In the genomic region with DNA sequence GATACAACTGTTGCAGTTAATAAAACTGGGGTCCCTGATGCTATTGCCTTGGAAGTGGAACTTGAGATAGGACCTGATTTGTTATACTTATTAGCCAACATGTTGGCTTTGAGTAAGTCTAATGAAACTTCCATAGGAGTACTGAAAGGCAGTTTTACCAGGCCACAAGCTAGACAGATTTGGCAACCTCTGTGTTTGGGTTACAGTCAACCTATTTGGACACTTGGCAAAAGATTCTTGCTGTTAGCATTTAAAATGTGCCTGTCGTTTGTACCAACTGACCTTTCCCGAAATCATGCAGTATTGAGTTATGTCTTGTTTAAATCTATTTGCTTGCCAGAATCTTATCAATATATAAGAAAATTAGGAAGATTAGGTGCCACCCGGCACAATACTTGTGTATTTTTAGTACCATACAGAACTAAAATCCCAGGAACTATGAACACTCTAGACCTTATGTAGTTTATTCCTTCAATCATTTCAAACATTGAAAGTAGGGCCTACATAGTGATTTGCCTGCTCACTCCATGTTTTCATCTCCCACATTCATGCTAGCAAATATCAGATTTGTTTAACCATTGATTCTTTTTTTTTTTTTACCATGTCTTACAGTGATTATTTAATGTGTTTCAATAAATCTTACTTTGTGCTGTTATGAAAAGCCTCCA, we compare ENCODE assay signal across 1 cellular context.
TF ChIP-seq lines count a peak whose summit lies in the region.

No MANE protein-coding gene starts in this region.

TF ChIP-seq in K562, 482 proteins besides CTCF, POLR2A, EP300 and RAD21 (continued from another document):
- TF ChIP-seq, protein P1, sequence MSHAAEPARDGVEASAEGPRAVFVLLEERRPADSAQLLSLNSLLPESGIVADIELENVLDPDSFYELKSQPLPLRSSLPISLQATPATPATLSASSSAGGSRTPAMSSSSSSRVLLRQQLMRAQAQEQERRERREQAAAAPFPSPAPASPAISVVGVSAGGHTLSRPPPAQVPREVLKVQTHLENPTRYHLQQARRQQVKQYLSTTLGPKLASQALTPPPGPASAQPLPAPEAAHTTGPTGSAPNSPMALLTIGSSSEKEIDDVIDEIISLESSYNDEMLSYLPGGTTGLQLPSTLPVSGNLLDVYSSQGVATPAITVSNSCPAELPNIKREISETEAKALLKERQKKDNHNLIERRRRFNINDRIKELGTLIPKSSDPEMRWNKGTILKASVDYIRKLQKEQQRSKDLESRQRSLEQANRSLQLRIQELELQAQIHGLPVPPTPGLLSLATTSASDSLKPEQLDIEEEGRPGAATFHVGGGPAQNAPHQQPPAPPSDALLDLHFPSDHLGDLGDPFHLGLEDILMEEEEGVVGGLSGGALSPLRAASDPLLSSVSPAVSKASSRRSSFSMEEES (CRISPR knock-in tag; IDR thresholded peaks at IDR 0.05): no peak
TF ChIP-seq in K562: peak in this region for 0.
